ENCODE assay signal across 8 cellular contexts in the genomic region with DNA sequence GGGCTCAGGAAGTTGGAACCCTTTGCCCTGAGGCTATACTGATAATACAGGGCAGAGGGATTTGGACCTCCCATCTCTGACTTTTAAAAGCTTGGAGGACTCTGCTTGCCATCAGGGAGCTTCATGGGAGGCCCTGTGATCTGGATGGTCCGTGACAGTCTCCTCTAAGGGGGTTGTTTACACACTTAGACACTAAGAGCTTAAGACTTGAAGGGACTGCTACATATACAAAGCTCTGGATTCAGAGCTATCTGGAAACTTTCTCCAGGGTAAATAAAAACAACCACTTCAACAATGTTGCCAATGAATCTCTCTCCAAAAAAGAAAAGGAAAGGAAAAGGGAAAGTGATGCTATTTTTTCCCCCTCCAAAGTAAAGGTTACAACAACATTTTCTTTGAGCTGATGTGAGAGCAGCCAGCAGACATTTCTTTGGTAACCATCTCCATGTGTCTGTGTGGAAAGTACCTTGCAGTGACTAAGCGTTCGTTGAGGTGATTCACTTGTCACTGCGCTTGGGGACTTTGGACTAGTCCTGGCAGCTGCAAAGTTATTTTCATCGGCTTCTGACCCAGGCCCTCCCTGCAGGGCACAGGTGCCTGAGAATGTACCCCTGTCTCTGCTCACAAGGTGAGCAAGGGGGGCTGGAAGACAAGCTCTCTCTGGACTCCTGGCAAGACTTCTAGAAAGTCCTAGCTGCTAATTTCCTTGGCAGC.
DNase-seq lines count a peak whose midpoint lies in the region; ATAC-seq and TF ChIP-seq lines count a peak whose summit lies in the region.

No MANE protein-coding gene starts in this region.

- intact Hi-C loops in psoas muscle (cut with DNase I) = loop anchor here (2.0 to 10.0 kb wide), 5 partner anchors 113 to 403 kb away; a partner anchor contains a TSS

- H3K9ac ChIP-seq in duodenal mucosa (ENCODE audit: low read depth in 1 of 2, low read length in 2 of 2) = no peak overlapping the region

- H3K27me3 ChIP-seq in duodenal mucosa (ENCODE audit: control insufficient read depth in 1 of 2, insufficient read depth in 2 of 2, low read length in 2 of 2) (no peaks in the 10 kb centered on the region), psoas muscle (ENCODE audit: insufficient read depth in 3 of 3, low read length in 2 of 3) (no peaks in the 10 kb centered on the region)

- peak overlapping the region; percentile 22 for H3K27ac ChIP-seq in duodenal mucosa (ENCODE audit: low read depth, low read length)
- H3K27ac ChIP-seq in psoas muscle = peak overlapping the region; percentile 94

- 43 to 57% (median 46%) methylated on average over 5 of the region's 5 CpGs for WGBS in psoas muscle, 3 donors

- DNase-seq in AG10803 (ENCODE audit: low read depth) = peak; percentile 84
- DNase-seq in HT-29 (ENCODE audit: low spot score) = peak; percentile 82
- peak in 1 of 2 donors; percentile 31 for DNase-seq in psoas muscle
- no peak for DNase-seq in NCI-H345 treated with DMSO at 0.1 percent for 48 hours (lab: John Stamatoyannopoulos, UW; ENCODE audit: unreplicated experiment)
- no peak for DNase-seq in COLO829 (ENCODE audit: low spot score)
- DNase-seq in stimulated activated CD4-positive, alpha-beta T cell treated with anti-CD3 and anti-CD28 coated beads, Interleukin-4, amount 100 ng/mL, for 4 hours = no peak

- H3K4me3 ChIP-seq in AG10803 (ENCODE audit: low read length) (no peak overlapping the region), duodenal mucosa (ENCODE audit: low read depth in 1 of 2, low read length in 2 of 2) (no peak overlapping the region), psoas muscle (no peak overlapping the region)

- H3K36me3 ChIP-seq in duodenal mucosa (ENCODE audit: control insufficient read depth in 1 of 2, insufficient read depth in 2 of 2, low read length in 2 of 2) (no peaks in the 10 kb centered on the region), psoas muscle (ENCODE audit: insufficient read depth in 1 of 2, low read depth in 1 of 2) (no peaks in the 10 kb centered on the region)

- H3K9me3 ChIP-seq in duodenal mucosa (ENCODE audit: control insufficient read depth in 1 of 2, low read length in 2 of 2) (no peaks in the 10 kb centered on the region), psoas muscle (no peaks in the 10 kb centered on the region)

- ATAC-seq in GM19467 (IDR thresholded peaks at IDR 0.05; ENCODE audit: unreplicated experiment) (peak; percentile 65), psoas muscle (peak; percentile 46 to 70 (median 67))

- peaks cover 22 to 46% of the 10 kb centered on the region in 2 donors for H3K4me1 ChIP-seq in duodenal mucosa (ENCODE audit: control insufficient read depth in 1 of 2, insufficient read depth in 2 of 2, low read length in 2 of 2)
- H3K4me1 ChIP-seq in psoas muscle = peaks cover 26% of the 10 kb centered on the region

- no peak for TF ChIP-seq CTCF in AG10803 (conservative IDR thresholded peaks at IDR 0.05; ENCODE audit: low read length)
- no peak for TF ChIP-seq CTCF in psoas muscle (IDR thresholded peaks at IDR 0.05)

Comparison
In these comparisons a context has a peak if more than half of its experiments do, and no peak if none do; other contexts are left out.
1. DNase-seq: peak in AG10803 (single experiment) and HT-29 (single experiment); none in NCI-H345 treated with DMSO at 0.1 percent for 48 hours (single experiment), COLO829 (single experiment) and stimulated activated CD4-positive, alpha-beta T cell treated with anti-CD3 and anti-CD28 coated beads, Interleukin-4, amount 100 ng/mL, for 4 hours (0 of 2).